In genomic region chr12:12508612-12509011, GRCh38 we compare ENCODE assay signal across 18 cellular contexts. TPM values are rescaled to one million over a fixed set of nuclear protein-coding genes. Genes with fewer than 3 reads are reported as not detected.
DNase-seq lines count a peak whose midpoint lies in the region; ATAC-seq, FAIRE-seq and TF ChIP-seq lines count a peak whose summit lies in the region.
"Had no signal": no experiment of that assay in that cellular context is flagged by ENCODE, and none has a peak within 500 bp of the region (broad histone marks: within the 10 kb centered on the region; RNA-seq: fewer than 3 reads in every experiment).

No MANE protein-coding gene starts in this region.

- no peaks in the 10 kb centered on the region for H3K27me3 Mint-ChIP-seq in CD4-positive, CD25-positive, alpha-beta regulatory T cell
- H3K27me3 Mint-ChIP-seq in GM23338 (ENCODE audit: insufficient read depth, low read depth, poor library complexity) = peaks cover 9% of the 10 kb centered on the region

- RAD21 ChIA-PET in GM12878 (lab: Charles Lee; ENCODE audit: unreplicated experiment) = interaction anchor here (1.2 to 1.9 kb wide), 3 partner anchors 24 to 75 kb away, joined by 4 to 8 read pairs (median 5); no protein-coding TSS in a partner anchor

- in situ Hi-C loops in GM12878 (cut with MboI) = no loop called here

- no peak for TF ChIP-seq EP300 in GM12878 (IDR thresholded peaks at IDR 0.05; ENCODE audit: borderline replicate concordance in 1 of 2, control insufficient read depth in 1 of 2, low read depth in 2 of 2, low read length in 2 of 2)

- H2AFZ ChIP-seq in GM23338 = no peak overlapping the region
- H2AFZ ChIP-seq in GM12878 (ENCODE audit: control insufficient read depth, low read depth, low read length) = no peak overlapping the region

- peaks cover 25 to 48% (median 35%) of the 10 kb centered on the region in 4 donors for H3K4me1 Mint-ChIP-seq in CD4-positive, CD25-positive, alpha-beta regulatory T cell
- H3K4me1 Mint-ChIP-seq in GM23338 = peaks cover 58% of the 10 kb centered on the region

- SMC1A ChIA-PET in GM12878 (lab: Charles Lee; ENCODE audit: uncharacterized antibody, unreplicated experiment) = interaction anchor here (0.6 to 4.0 kb wide), 7 partner anchors 12 to 193 kb away, joined by 3 to 16 read pairs (median 4); partner anchors contain the start of gene DUSP16

- H3K9ac ChIP-seq in GM12878 (ENCODE audit: control insufficient read depth, insufficient read depth, low read length) = no peak overlapping the region

- no peaks in the 10 kb centered on the region for H3F3A ChIP-seq in GM23338 (replicated peaks; ENCODE audit: low read depth)

- no peaks in the 10 kb centered on the region for H3K9me3 Mint-ChIP-seq in CD4-positive, CD25-positive, alpha-beta regulatory T cell
- H3K9me3 Mint-ChIP-seq in GM23338 = no peaks in the 10 kb centered on the region

- peak overlapping the region in 2 of 4 donors; percentile 45 to 47 for H3K4me3 Mint-ChIP-seq in CD4-positive, CD25-positive, alpha-beta regulatory T cell
- no peak overlapping the region for H3K4me3 Mint-ChIP-seq in GM23338

- intact Hi-C loops in GM12878 (cut with micrococcal nuclease; ENCODE audit: unreplicated experiment) = loop anchor here (5.0 kb wide), 2 partner anchors 54 to 194 kb away; partner anchors contain the start of gene DUSP16

- no peaks in the 10 kb centered on the region for H3K27me3 ChIP-seq in CD4-positive, CD25-positive, alpha-beta regulatory T cell (ENCODE audit: control insufficient read depth, insufficient read depth, low read length)
- H3K27me3 ChIP-seq in GM23338 (ENCODE audit: insufficient read depth) (no peaks in the 10 kb centered on the region), GM12878 (replicated peaks in 1 of 2; ENCODE audit: control insufficient read depth in 2 of 2, insufficient read depth in 2 of 2, low read length in 1 of 2) (no peaks in the 10 kb centered on the region)
- H3K27me3 ChIP-seq: spleen had no signal

- no peak for TF ChIP-seq POLR2A in GM12878 (IDR thresholded peaks at IDR 0.05; ENCODE audit: low read depth, low read length)

- DNase-seq in CD4-positive, CD25-positive, alpha-beta regulatory T cell = no peak
- DNase-seq in GM23338 (ENCODE audit: low spot score) = no peak
- no peak for DNase-seq in GM12878 (ENCODE audit: low read depth, low spot score)
- peak; percentile 74 for DNase-seq in iris pigment epithelial cell (ENCODE audit: low read depth)
- no peak for DNase-seq in NCI-H2107 treated with DMSO at 0.1 percent for 48 hours (lab: John Stamatoyannopoulos, UW; ENCODE audit: unreplicated experiment)
- no peak for DNase-seq in NCI-H1048 (lab: John Stamatoyannopoulos, UW)
- DNase-seq in NCI-H1417 (lab: John Stamatoyannopoulos, UW) = no peak
- DNase-seq: activated CD8-positive, alpha-beta memory T cell treated with anti-CD3 and anti-CD28 coated beads, Interleukin-2, amount 50 U/mL, for 4 hours; cerebellar nuclear complex; left colon; NCI-H187; NCI-H524; spleen; SW 1271 had no signal

- 98% methylated on average over 2 of the region's 2 CpGs for WGBS in GM12878 (ENCODE audit: insufficient coverage, insufficient replicate concordance, low lambda C conversion rate, missing lambda C conversion rate)

- H4K20me1 ChIP-seq in GM23338 (replicated peaks; ENCODE audit: insufficient read depth) = peaks cover 4% of the 10 kb centered on the region; the same call in 1 of the 2 replicates
- H4K20me1 ChIP-seq in GM12878 (ENCODE audit: control insufficient read depth, insufficient read depth) = no peaks in the 10 kb centered on the region

- H3K79me2 ChIP-seq in GM23338 (replicated peaks; ENCODE audit: insufficient read depth) = peaks cover 98% of the 10 kb centered on the region
- H3K79me2 ChIP-seq in GM12878 (ENCODE audit: control insufficient read depth, insufficient read depth, low read length) = peaks cover 37% of the 10 kb centered on the region

- TF ChIP-seq RAD21 in GM12878 (IDR thresholded peaks at IDR 0.05; ENCODE audit: insufficient read depth, low read depth, low read length) = no peak

- no TSS peak for BruUV-seq in GM12878 (replicated peaks; lab: Mats Ljungman, UMichigan)

- H3K9me3 ChIP-seq in CD4-positive, CD25-positive, alpha-beta regulatory T cell (ENCODE audit: control insufficient read depth in 2 of 2, low read length in 2 of 2) = no peaks in the 10 kb centered on the region
- no peaks in the 10 kb centered on the region for H3K9me3 ChIP-seq in GM12878 (replicated peaks; ENCODE audit: control insufficient read depth, insufficient read depth, low read length)
- H3K9me3 ChIP-seq: spleen had no signal

- H3K36me3 Mint-ChIP-seq in CD4-positive, CD25-positive, alpha-beta regulatory T cell = peaks cover 13% of the 10 kb centered on the region
- no peaks in the 10 kb centered on the region for H3K36me3 Mint-ChIP-seq in GM23338 (ENCODE audit: low read depth)

- CTCF ChIA-PET in GM12878 (lab: Yijun Ruan, JAX) = interaction anchor here (1.7 kb wide), 1 partner anchor 9 kb away, joined by 4 read pairs; no protein-coding TSS in a partner anchor

- POLR2A ChIA-PET in GM12878 (lab: Charles Lee) = interaction anchor here (0.6 to 2.3 kb wide), 4 partner anchors 11 to 98 kb away, joined by 3 to 9 read pairs (median 4); no protein-coding TSS in a partner anchor

- H3K4me2 ChIP-seq in GM23338 (no peak overlapping the region), GM12878 (ENCODE audit: control insufficient read depth, insufficient read depth) (no peak overlapping the region)

- H3K4me1 ChIP-seq in CD4-positive, CD25-positive, alpha-beta regulatory T cell (ENCODE audit: control insufficient read depth, insufficient read depth, low read length, poor library complexity, severe bottlenecking) = peaks cover 67% of the 10 kb centered on the region
- H3K4me1 ChIP-seq in GM23338 (ENCODE audit: insufficient read depth) = peaks cover 55% of the 10 kb centered on the region
- H3K4me1 ChIP-seq in GM12878 (ENCODE audit: control insufficient read depth, insufficient read depth, low read length) = peaks cover 29% of the 10 kb centered on the region

- H3K27ac Mint-ChIP-seq in CD4-positive, CD25-positive, alpha-beta regulatory T cell = peak overlapping the region in 2 of 3 donors; percentile 9 to 34
- no peak overlapping the region for H3K27ac Mint-ChIP-seq in GM23338

- H3K27ac ChIP-seq in CD4-positive, CD25-positive, alpha-beta regulatory T cell (ENCODE audit: insufficient read depth, low read length, poor library complexity, severe bottlenecking) = no peak overlapping the region
- H3K27ac ChIP-seq in GM23338 (ENCODE audit: low read depth) (peak overlapping the region; percentile 3), GM12878 (ENCODE audit: control insufficient read depth, insufficient read depth) (no peak overlapping the region)
- H3K27ac ChIP-seq: C4-2B, VCaP had no signal

- no peak for TF ChIP-seq CTCF in GM23338 (conservative IDR thresholded peaks at IDR 0.05; ENCODE audit: low read depth in 2 of 2)
- TF ChIP-seq CTCF in GM12878 (IDR thresholded peaks at IDR 0.05 in 2 of 3, conservative IDR thresholded peaks at IDR 0.05 in 1 of 3; ENCODE audit: control insufficient read depth in 2 of 3, extremely low read depth in 1 of 3, insufficient read depth in 1 of 3, low read depth in 3 of 3, low read length in 3 of 3) = no peak

- FAIRE-seq in GM12878 (lab: Jason Lieb, UNC) = no peak
- FAIRE-seq: GM12892 had no signal

- peaks cover 8% of the 10 kb centered on the region for H3K36me3 ChIP-seq in CD4-positive, CD25-positive, alpha-beta regulatory T cell (ENCODE audit: control insufficient read depth, insufficient read depth, low read length)
- H3K36me3 ChIP-seq in GM23338 (ENCODE audit: insufficient read depth) = no peaks in the 10 kb centered on the region
- H3K36me3 ChIP-seq in GM12878 (ENCODE audit: control insufficient read depth in 2 of 2, insufficient read depth in 2 of 2, low read length in 1 of 2) = peaks cover 0 to 3% of the 10 kb centered on the region in 2 experiments; a peak in 1 of 4 replicates

- peak overlapping the region; percentile 16 for H3K4me3 ChIP-seq in CD4-positive, CD25-positive, alpha-beta regulatory T cell (ENCODE audit: low read depth, low read length)
- no peak overlapping the region for H3K4me3 ChIP-seq in GM23338
- no peak overlapping the region for H3K4me3 ChIP-seq in GM12878
- H3K4me3 ChIP-seq: spleen had no signal

- no peaks in the 10 kb centered on the region for H3K9me2 ChIP-seq in GM23338 (ENCODE audit: insufficient read depth)

- ATAC-seq in CD4-positive, CD25-positive, alpha-beta regulatory T cell (ENCODE audit: low read depth in 2 of 2) = no peak
- ATAC-seq in GM23338 (no peak), GM12878 (no peak), HG02973 (IDR thresholded peaks at IDR 0.05; ENCODE audit: unreplicated experiment) (no peak)

TF ChIP-seq in GM23338, 12 proteins besides CTCF, POLR2A, EP300 and RAD21 (continues in another document):
- TF ChIP-seq POLR2AphosphoS5 (IDR thresholded peaks at IDR 0.05; ENCODE audit: low read depth) = no peak

TF ChIP-seq in GM12878, 131 proteins besides CTCF, POLR2A, EP300 and RAD21:
- TF ChIP-seq RAD51 (IDR thresholded peaks at IDR 0.05) = peak; percentile 60
- TF ChIP-seq KDM1A (IDR thresholded peaks at IDR 0.05; ENCODE audit: borderline replicate concordance) = no peak
- no peak for TF ChIP-seq SMAD1 (IDR thresholded peaks at IDR 0.05; ENCODE audit: low read depth, partially characterized antibody)

RNA-seq across cellular contexts. Expression of gene DUSP16, which starts 54.1 kb away (rescaled TPM):
- 108 TPM for total RNA-seq in CD4-positive, CD25-positive, alpha-beta regulatory T cell
- polyA plus RNA-seq in CD4-positive, CD25-positive, alpha-beta regulatory T cell = 10 to 100 TPM; 29.4 to 40.7 (median 30.2) TPM
- 52.8 and 59.4 TPM in 2 replicates for total RNA-seq in GM23338 (2014; rRNA removed; shearing (Covaris generic))
- polyA plus RNA-seq in GM23338 (2016; fragmentation: Nextera tagmentation; extraction: Ambion mirVana) = 11.7 and 12.5 TPM in 2 replicates
- total RNA-seq in GM12878 (2013; cell fraction: nucleolus; rRNA removed) = 142 and 202 TPM in 2 replicates
- 25.1 and 27.3 TPM in 2 replicates for total RNA-seq in GM12878 (2014; rRNA removed)
- 33.0 and 33.9 TPM in 2 replicates for total RNA-seq in GM12878 (2014; rRNA removed; fragmentation: Illumina TruSeq; extraction: Trizol)
- 41.6 and 44.2 TPM in 2 replicates for total RNA-seq in GM12878 (2021)
- 17.2 TPM for polyA plus RNA-seq in GM12878 (2011; ENCODE audit: low read depth)
- 75.3 and 85.8 TPM in 2 replicates for polyA plus RNA-seq in GM12878 (2011; rRNA removed)
- 42.0 and 85.2 TPM in 2 replicates for polyA plus RNA-seq in GM12878 (2011; cell fraction: cytosol; rRNA removed)
- 28.8 and 32.3 TPM in 2 replicates for polyA plus RNA-seq in GM12878 (2011; cell fraction: nucleus; rRNA removed)
- 21.7 and 33.5 TPM in 2 replicates for polyA plus RNA-seq in GM12878 (2012)
- 36.0 and 39.4 TPM in 2 replicates for polyA plus RNA-seq in GM12878 (2014; fragmentation: Illumina TruSeq; extraction: Trizol)
- 1 to 10 TPM; 3.9 to 5.0 TPM for polyA plus RNA-seq in GM12878 (2014; fragmentation: Nextera tagmentation; extraction: Ambion mirVana)
- polyA plus RNA-seq in GM12878 (2014; rRNA removed) = 24.4 and 28.5 TPM in 2 replicates
- 1 to 10 TPM; 8.5 to 9.7 TPM for polyA plus RNA-seq in GM12878 (2016; fragmentation: Nextera tagmentation; extraction: Ambion mirVana)
- 89.2 and 103 TPM in 2 replicates for polyA minus RNA-seq in GM12878 (2011; rRNA and poly(A)+ RNA removed)
- 32.7 and 33.5 TPM in 2 replicates for polyA minus RNA-seq in GM12878 (2011; cell fraction: cytosol; rRNA and poly(A)+ RNA removed)
- 24.2 and 25.1 TPM in 2 replicates for polyA minus RNA-seq in GM12878 (2011; cell fraction: nucleus; rRNA and poly(A)+ RNA removed)
